12 cellular contexts compared by ENCODE assay signal in genomic region chr11:44037658-44037998, GRCh38. TPM values are rescaled to one million over a fixed set of nuclear protein-coding genes. Genes with fewer than 3 reads are reported as not detected.
A peak's percentile ranks its signal among the peaks of the same experiment; 100 is the strongest.
DNase-seq lines count a peak whose midpoint lies in the region; ATAC-seq, FAIRE-seq and TF ChIP-seq lines count a peak whose summit lies in the region.
"Had no signal": no experiment of that assay in that cellular context is flagged by ENCODE, and none has a peak within 500 bp of the region (broad histone marks: within the 10 kb centered on the region; RNA-seq: fewer than 3 reads in every experiment).

No MANE protein-coding gene starts in this region.

- H3K36me3 ChIP-seq in muscle layer of colon (ENCODE audit: insufficient read depth, low read length) (no peaks in the 10 kb centered on the region), mucosa of descending colon (ENCODE audit: low read depth) (no peaks in the 10 kb centered on the region), mesenchymal stem cell (ENCODE audit: control insufficient read depth in 1 of 2, insufficient read depth in 2 of 2, low read depth in 1 of 2, low read length in 2 of 2) (no peaks in the 10 kb centered on the region), vagina (no peaks in the 10 kb centered on the region)

- peak; percentile 23 for ATAC-seq in stimulated activated naive CD8-positive, alpha-beta T cell treated with anti-CD3 and anti-CD28 coated beads, Interleukin-15, amount 100 ng/mL, for 72 hours
- ATAC-seq in stimulated activated naive CD8-positive, alpha-beta T cell treated with anti-CD3 and anti-CD28 coated beads, Interleukin-15, Interleukin-2, amounts not matched to agents 100 U/mL and 50 U/mL, for 24 hours: no peak
- no peak for ATAC-seq in mucosa of descending colon

- no peaks in the 10 kb centered on the region for H3K79me1 ChIP-seq in mesenchymal stem cell (replicated peaks; ENCODE audit: low read length, poor library complexity, severe bottlenecking)

- H3K27me3 Mint-ChIP-seq in stimulated activated naive CD8-positive, alpha-beta T cell treated with anti-CD3 and anti-CD28 coated beads, Interleukin-15, amount 100 ng/mL, for 72 hours: peaks cover 23% of the 10 kb centered on the region

- H3K27me3 ChIP-seq in muscle layer of colon (ENCODE audit: control insufficient read depth in 1 of 2, insufficient read depth in 2 of 2, low read length in 2 of 2) (no peaks in the 10 kb centered on the region), mesenchymal stem cell (ENCODE audit: control insufficient read depth in 1 of 2, insufficient read depth in 1 of 2, low read length in 2 of 2) (peaks cover 3 to 39% of the 10 kb centered on the region in 2 experiments), vagina (no peaks in the 10 kb centered on the region)

- no peak overlapping the region for H3K23ac ChIP-seq in mesenchymal stem cell (ENCODE audit: low read length in 2 of 2)

- TF ChIP-seq CTCF in VCaP (conservative IDR thresholded peaks at IDR 0.05) (peak; percentile 23), mucosa of descending colon (IDR thresholded peaks at IDR 0.05) (no peak), vagina (IDR thresholded peaks at IDR 0.05) (no peak)

- DNase-seq in stimulated activated naive CD8-positive, alpha-beta T cell treated with anti-CD3 and anti-CD28 coated beads, Interleukin-15, amount 100 ng/mL, for 72 hours: no peak
- no peak for DNase-seq in stimulated activated naive CD8-positive, alpha-beta T cell treated with anti-CD3 and anti-CD28 coated beads, Interleukin-15, Interleukin-2, amounts not matched to agents 100 U/mL and 50 U/mL, for 24 hours
- DNase-seq in mucosa of descending colon (no peak), mesenchymal stem cell (no peak), HTR-8/SVneo (ENCODE audit: insufficient read length, low spot score) (no peak), vagina (ENCODE audit: extremely low spot score in 2 of 2) (no peak)

- H2AK5ac ChIP-seq in mesenchymal stem cell (ENCODE audit: low read length, severe bottlenecking): no peak overlapping the region

- peaks cover 9% of the 10 kb centered on the region for H3K4me1 ChIP-seq in muscle layer of colon (ENCODE audit: insufficient read depth, low read length)
- H3K4me1 ChIP-seq in mucosa of descending colon (ENCODE audit: low read depth): no peaks in the 10 kb centered on the region
- H3K4me1 ChIP-seq in mesenchymal stem cell (ENCODE audit: control insufficient read depth, insufficient read depth, low read depth, low read length): no peaks in the 10 kb centered on the region
- H3K4me1 ChIP-seq in vagina: peaks cover 5% of the 10 kb centered on the region

- no peak overlapping the region for H3K27ac Mint-ChIP-seq in stimulated activated naive CD8-positive, alpha-beta T cell treated with anti-CD3 and anti-CD28 coated beads, Interleukin-15, amount 100 ng/mL, for 72 hours

- H4K8ac ChIP-seq in mesenchymal stem cell (ENCODE audit: low read length): no peak overlapping the region

- intact Hi-C loops in mucosa of descending colon (cut with DNase I, micrococcal nuclease) (loop anchor here (5.0 to 10.0 kb wide), 2 partner anchors 143 to 145 kb away; no protein-coding TSS in a partner anchor), vagina (cut with DNase I) (loop anchor here (2.0 kb wide), 1 partner anchor 147 kb away; no protein-coding TSS in a partner anchor)

- no peak overlapping the region for H3K4me3 Mint-ChIP-seq in stimulated activated naive CD8-positive, alpha-beta T cell treated with anti-CD3 and anti-CD28 coated beads, Interleukin-15, amount 100 ng/mL, for 72 hours

- no peak overlapping the region for H2BK5ac ChIP-seq in mesenchymal stem cell (ENCODE audit: low read depth, low read length, poor library complexity, severe bottlenecking)

- no peak overlapping the region for H3K4ac ChIP-seq in mesenchymal stem cell (ENCODE audit: low read depth in 1 of 2, low read length in 2 of 2)

- H2AFZ ChIP-seq in mesenchymal stem cell (ENCODE audit: low read depth, low read length): no peak overlapping the region

- 100% methylated on average over 2 of the region's 2 CpGs for WGBS in mesenchymal stem cell

- H3K9me3 ChIP-seq in muscle layer of colon (ENCODE audit: low read length) (no peaks in the 10 kb centered on the region), mucosa of descending colon (peaks cover 2% of the 10 kb centered on the region), mesenchymal stem cell (ENCODE audit: control insufficient read depth, low read length) (peaks cover 9% of the 10 kb centered on the region), vagina (no peaks in the 10 kb centered on the region)

- H3K4me1 Mint-ChIP-seq in stimulated activated naive CD8-positive, alpha-beta T cell treated with anti-CD3 and anti-CD28 coated beads, Interleukin-15, amount 100 ng/mL, for 72 hours: no peaks in the 10 kb centered on the region

- H3K4me3 ChIP-seq in muscle layer of colon (ENCODE audit: low read depth in 1 of 2, low read length in 2 of 2) (no peak overlapping the region), mucosa of descending colon (no peak overlapping the region), mesenchymal stem cell (ENCODE audit: insufficient read depth in 1 of 2, low read depth in 1 of 2, low read length in 2 of 2) (no peak overlapping the region), vagina (no peak overlapping the region)

- H3K9ac ChIP-seq in muscle layer of colon (ENCODE audit: low read length) (peak overlapping the region; percentile 9), mesenchymal stem cell (ENCODE audit: low read length) (no peak overlapping the region)

- TF ChIP-seq POLR2A in vagina (IDR thresholded peaks at IDR 0.05): no peak

- H3K27ac ChIP-seq in VCaP: no peak overlapping the region
- no peak overlapping the region for H3K27ac ChIP-seq in muscle layer of colon (ENCODE audit: low read depth, low read length)
- no peak overlapping the region for H3K27ac ChIP-seq in mesenchymal stem cell (ENCODE audit: low read length, poor library complexity, severe bottlenecking)
- H3K27ac ChIP-seq in vagina: no peak overlapping the region

- no peak overlapping the region for H3K18ac ChIP-seq in mesenchymal stem cell (ENCODE audit: low read depth in 1 of 2, low read length in 2 of 2)

- no peak overlapping the region for H3K14ac ChIP-seq in mesenchymal stem cell (ENCODE audit: low read length in 2 of 2)

- H2BK12ac ChIP-seq in mesenchymal stem cell (ENCODE audit: low read length in 2 of 2): no peak overlapping the region

- peaks cover 8 to 17% of the 10 kb centered on the region in 2 donors for H3K9me3 Mint-ChIP-seq in stimulated activated naive CD8-positive, alpha-beta T cell treated with anti-CD3 and anti-CD28 coated beads, Interleukin-15, amount 100 ng/mL, for 72 hours

- no peak for FAIRE-seq in HTR-8/SVneo (lab: Jason Lieb, UNC)
- FAIRE-seq: RCC 7860 had no signal

- H2BK120ac ChIP-seq in mesenchymal stem cell (ENCODE audit: low read depth, low read length): no peak overlapping the region

- H2BK15ac ChIP-seq in mesenchymal stem cell (ENCODE audit: low read depth, poor library complexity, severe bottlenecking): no peak overlapping the region

- no peak overlapping the region for H3K4me2 ChIP-seq in mesenchymal stem cell (ENCODE audit: low read length, poor library complexity, severe bottlenecking)

- no peak overlapping the region for H4K91ac ChIP-seq in mesenchymal stem cell (ENCODE audit: low read length)

RNA-seq across cellular contexts. Expression of gene ACCSL, which starts 10.2 kb away (rescaled TPM):
- total RNA-seq in mucosa of descending colon (not detected), vagina (not detected)
- polyA plus RNA-seq in mesenchymal stem cell (2013, experiment 1 of 2): not detected
- polyA plus RNA-seq in mesenchymal stem cell (2013, experiment 2 of 2): not detected
- total RNA-seq: H7, HT1080, M059J had no signal

RNA-seq across cellular contexts. Expression of gene ACCS, which starts 28.4 kb away (rescaled TPM):
- total RNA-seq in mucosa of descending colon (10 to 100 TPM; 22.9 to 40.2 (median 30.8) TPM), vagina (8.1 TPM)
- 7.4 TPM for polyA plus RNA-seq in mesenchymal stem cell (2013, experiment 1 of 2)
- 7.0 TPM for polyA plus RNA-seq in mesenchymal stem cell (2013, experiment 2 of 2)

RNA-seq across cellular contexts. Expression of gene EXT2, which starts 57.9 kb away (rescaled TPM):
- total RNA-seq in mucosa of descending colon (10 to 100 TPM; 53.3 to 59.7 (median 57.2) TPM), vagina (78.6 TPM)
- polyA plus RNA-seq in mesenchymal stem cell (2013, experiment 1 of 2): 62.4 TPM
- 60.7 TPM for polyA plus RNA-seq in mesenchymal stem cell (2013, experiment 2 of 2)
